Comparison of ENCODE assay signal across 27 cellular contexts in the genomic region with DNA sequence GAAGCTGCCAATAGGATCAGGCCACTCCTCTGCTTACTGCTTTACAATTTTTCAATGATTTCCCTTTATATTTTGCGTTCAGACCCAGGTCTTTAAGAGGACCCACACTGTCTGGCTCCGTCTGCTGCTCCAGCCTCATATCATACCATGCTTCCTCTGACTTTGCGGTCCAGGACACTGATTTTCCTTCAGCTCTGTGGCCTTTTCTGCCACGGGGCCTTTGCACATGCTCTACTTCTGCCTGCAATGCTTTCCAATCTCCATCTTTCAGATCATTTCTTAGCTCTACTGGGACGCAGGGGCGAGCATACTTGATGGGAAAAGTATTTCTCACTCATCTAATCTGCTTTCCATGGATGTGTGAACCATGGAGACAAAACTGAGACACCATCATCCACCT. TPM values are rescaled to one million over a fixed set of nuclear protein-coding genes. Genes with fewer than 3 reads are reported as not detected.
"Had no signal": no experiment of that assay in that cellular context is flagged by ENCODE, and none has a peak within 500 bp of the region (broad histone marks: within the 10 kb centered on the region; RNA-seq: fewer than 3 reads in every experiment).

No MANE protein-coding gene starts in this region.

- H3K27ac Mint-ChIP-seq: dendritic cell treated with granulocyte-macrophage colony-stimulating factor and Interleukin-4, amounts not matched to agents 40 ng/mL and 50 ng/mL, for 4 days; effector memory CD8-positive, alpha-beta T cell; endodermal cell; mesothelial cell of epicardium had no signal

- DNase-seq: colonic mucosa; cortex of kidney; effector CD8-positive, alpha-beta T cell; effector memory CD8-positive, alpha-beta T cell; endodermal cell; erythroblast; esophagus squamous epithelium; foreskin fibroblast; foreskin melanocyte; gastrocnemius medialis; glutamatergic neuron; head of caudate nucleus; heart right ventricle; hippocampal formation; left cardiac atrium; left lung; left ventricle myocardium superior; lower lobe of right lung; mesenchymal stem cell; mucosa of descending colon had no signal

- H3K4me3 ChIP-seq: colonic mucosa, esophagus squamous epithelium, gastrocnemius medialis, heart right ventricle, left lung, lower lobe of right lung, mucosa of descending colon had no signal

- H3K4me1 Mint-ChIP-seq: endodermal cell, mesothelial cell of epicardium had no signal

- H3K27me3 ChIP-seq: colonic mucosa had no signal

- H3K4me3 Mint-ChIP-seq: dendritic cell treated with granulocyte-macrophage colony-stimulating factor and Interleukin-4, amounts not matched to agents 40 ng/mL and 50 ng/mL, for 4 days; effector memory CD8-positive, alpha-beta T cell; endodermal cell; mesothelial cell of epicardium had no signal

- ATAC-seq: effector memory CD8-positive, alpha-beta T cell; esophagus mucosa; gastrocnemius medialis; heart right ventricle; left cardiac atrium; left lung; left ventricle myocardium superior; lower lobe of right lung; mucosa of descending colon had no signal

- H3K36me3 Mint-ChIP-seq: mesothelial cell of epicardium had no signal

- H3K9me3 Mint-ChIP-seq: dendritic cell treated with granulocyte-macrophage colony-stimulating factor and Interleukin-4, amounts not matched to agents 40 ng/mL and 50 ng/mL, for 4 days had no signal

- H3K36me3 ChIP-seq: colonic mucosa, esophagus squamous epithelium, gastrocnemius medialis, heart right ventricle, left lung, lower lobe of right lung had no signal

- H3K9me3 ChIP-seq: colonic mucosa, esophagus squamous epithelium, gastrocnemius medialis, left lung, lower lobe of right lung, mucosa of descending colon had no signal

RNA-seq across cellular contexts. Expression of gene SH3GL3, which starts 23.0 kb away (rescaled TPM):
- total RNA-seq: chondrocyte, colonic mucosa, gastrocnemius medialis, glomerular endothelial cell, left ventricle myocardium superior, lung microvascular endothelial cell, mesenteric fat pad had no signal
